Comparison of ENCODE assay signal across 20 cellular contexts in the genomic region with DNA sequence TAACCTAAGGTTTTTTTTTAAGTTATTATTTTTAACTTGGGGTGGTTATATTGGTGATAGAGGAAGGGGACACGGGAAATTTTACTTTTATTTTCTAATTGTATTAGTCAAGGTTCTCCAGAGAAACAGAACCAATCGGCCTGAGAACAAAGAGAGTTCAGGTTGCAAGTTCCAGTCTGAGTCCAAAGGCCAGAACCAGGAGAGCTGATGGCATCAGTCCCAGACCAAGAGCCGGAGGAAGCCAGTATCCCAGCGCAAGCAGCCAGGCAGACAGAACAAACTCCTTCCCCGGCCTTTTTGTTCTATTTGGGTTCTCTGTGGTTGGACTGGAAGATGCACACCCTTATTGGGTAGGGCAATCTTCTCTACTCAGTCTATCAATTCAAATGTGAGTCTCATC.
"Had no signal": no experiment of that assay in that cellular context is flagged by ENCODE, and none has a peak within 500 bp of the region (broad histone marks: within the 10 kb centered on the region; RNA-seq: fewer than 3 reads in every experiment).

No MANE protein-coding gene starts in this region.

- H3K4me3 ChIP-seq: breast epithelium, skin epidermis, suprapubic skin, tibial artery had no signal

- H3K9me3 ChIP-seq: breast epithelium, suprapubic skin had no signal

- DNase-seq: activated CD4-positive, alpha-beta memory T cell treated with anti-CD3 and anti-CD28 coated beads for 36 hours; activated CD4-positive, alpha-beta T cell treated with anti-CD3 and anti-CD28 coated beads for 4 hours; activated CD8-positive, alpha-beta memory T cell treated with anti-CD3 and anti-CD28 coated beads, Interleukin-2, amount 50 U/mL, for 4 hours; activated gamma-delta T cell treated with Interleukin-2 at 50 U/mL for 16 hours; activated naive CD4-positive, alpha-beta T cell treated with anti-CD3 and anti-CD28 coated beads, Interleukin-2, amount 50 U/mL, for 16 hours; activated T-cell treated with anti-CD3 and anti-CD28 coated beads, Interleukin-2, amount 50 U/mL, for 24 hours; central memory CD4-positive, alpha-beta T cell; endodermal cell; foreskin keratinocyte; islet precursor cell; stimulated activated CD4-positive, alpha-beta T cell treated with anti-CD3 and anti-CD28 coated beads, Interleukin-2, amount 100 ng/mL, for 24 hours; stimulated activated naive B cell treated with anti-CD40 and anti-IgM and Interleukin-4, amounts not matched to agents 10 μg/mL and 1 μg/mL and 100 μg/mL, for 72 hours; T-helper 1 cell; tibial artery had no signal

- H3K27me3 ChIP-seq: breast epithelium, foreskin keratinocyte, suprapubic skin, tibial artery had no signal

- H3K4me1 ChIP-seq: breast epithelium, foreskin keratinocyte, suprapubic skin, tibial artery had no signal

- H3K36me3 ChIP-seq: breast epithelium, suprapubic skin, tibial artery had no signal

- H3K27ac ChIP-seq: breast epithelium, foreskin keratinocyte, skin epidermis, suprapubic skin, tibial artery, VCaP had no signal

- ATAC-seq: esophagus mucosa; foreskin keratinocyte; sciatic nerve; stimulated activated naive B cell treated with anti-CD40 and anti-IgM and Interleukin-4, amounts not matched to agents 10 μg/mL and 1 μg/mL and 100 μg/mL, for 72 hours had no signal
